ENCODE assay signal across 10 cellular contexts in genomic region chr2:44753552-44754285, GRCh38.
DNase-seq lines count a peak whose midpoint lies in the region; ATAC-seq and TF ChIP-seq lines count a peak whose summit lies in the region.
"Had no signal": no experiment of that assay in that cellular context is flagged by ENCODE, and none has a peak within 500 bp of the region (broad histone marks: within the 10 kb centered on the region; RNA-seq: fewer than 3 reads in every experiment).

No MANE protein-coding gene starts in this region.

- ATAC-seq in GM19438 (IDR thresholded peaks at IDR 0.05; ENCODE audit: low read depth, unreplicated experiment) (peak; percentile 56), GM21528 (IDR thresholded peaks at IDR 0.05; ENCODE audit: low FRiP score, unreplicated experiment) (no peak)
- peak; percentile 87 for ATAC-seq in activated CD8-positive, alpha-beta T cell treated with anti-CD3 and anti-CD28 coated beads for 36 hours

- 0 out of 22 replicates have a peak, but pooled peaks cover 0 to 4% (median 0%) of the 10 kb centered on the region in 11 experiments for H3K9me3 ChIP-seq in BLaER1 treated with 17β-estradiol and CSF1 and Interleukin-3, amounts not matched to agents 10 nM and 100 nM (replicated peaks in 1 of 11)
- H3K9me3 ChIP-seq in suprapubic skin = no peaks in the 10 kb centered on the region
- H3K9me3 ChIP-seq: SJSA1 had no signal

- H3K9me3 Mint-ChIP-seq in activated CD8-positive, alpha-beta T cell treated with anti-CD3 and anti-CD28 coated beads for 36 hours = no peaks in the 10 kb centered on the region

- H3K9ac ChIP-seq in BLaER1 treated with 17β-estradiol and CSF1 and Interleukin-3, amounts not matched to agents 10 nM and 100 nM = no peak overlapping the region

- H4K20me1 ChIP-seq in BLaER1 treated with 17β-estradiol and CSF1 and Interleukin-3, amounts not matched to agents 10 nM and 100 nM = no peaks in the 10 kb centered on the region

- H3K4me3 Mint-ChIP-seq in activated CD8-positive, alpha-beta T cell treated with anti-CD3 and anti-CD28 coated beads for 36 hours = no peak overlapping the region

- WGBS in suprapubic skin = 55% methylated on average over 3 of the region's 3 CpGs

- H3K27me3 Mint-ChIP-seq in activated CD8-positive, alpha-beta T cell treated with anti-CD3 and anti-CD28 coated beads for 36 hours = no peaks in the 10 kb centered on the region

- DNase-seq in M059J (ENCODE audit: low read depth) (peak; percentile 72), NCI-H226 (no peak), HPDE6-E6E7 (ENCODE audit: extremely low spot score) (no peak), suprapubic skin (ENCODE audit: low spot score in 2 of 2) (no peak)
- peak; percentile 61 for DNase-seq in activated CD8-positive, alpha-beta T cell treated with anti-CD3 and anti-CD28 coated beads for 36 hours
- DNase-seq: occipital lobe had no signal

- peak overlapping the region in 10 of 11 experiments; percentile 12 to 59 (median 40); a peak in 18 of 22 replicates for H3K4me2 ChIP-seq in BLaER1 treated with 17β-estradiol and CSF1 and Interleukin-3, amounts not matched to agents 10 nM and 100 nM

- peak overlapping the region in 4 of 11 experiments; percentile 45 to 62 (median 54); a peak in 5 of 22 replicates for H3K27ac ChIP-seq in BLaER1 treated with 17β-estradiol and CSF1 and Interleukin-3, amounts not matched to agents 10 nM and 100 nM
- H3K27ac ChIP-seq in suprapubic skin = no peak overlapping the region
- H3K27ac ChIP-seq: SJSA1 had no signal

- no peaks in the 10 kb centered on the region for H3K27me3 ChIP-seq in BLaER1 treated with 17β-estradiol and CSF1 and Interleukin-3, amounts not matched to agents 10 nM and 100 nM
- no peaks in the 10 kb centered on the region for H3K27me3 ChIP-seq in suprapubic skin
- H3K27me3 ChIP-seq: SJSA1 had no signal

- TF ChIP-seq CTCF in activated CD8-positive, alpha-beta T cell treated with anti-CD3 and anti-CD28 coated beads for 36 hours (IDR thresholded peaks at IDR 0.05) = no peak
- no peak for TF ChIP-seq CTCF in suprapubic skin (IDR thresholded peaks at IDR 0.05)

- CTCF ChIA-PET in activated CD8-positive, alpha-beta T cell treated with anti-CD3 and anti-CD28 coated beads for 36 hours (lab: Charles Lee) = no interaction called here

- no peak overlapping the region for H3K27ac Mint-ChIP-seq in activated CD8-positive, alpha-beta T cell treated with anti-CD3 and anti-CD28 coated beads for 36 hours

- H3K36me3 ChIP-seq in BLaER1 treated with 17β-estradiol and CSF1 and Interleukin-3, amounts not matched to agents 10 nM and 100 nM = peaks cover 0 to 6% (median 0%) of the 10 kb centered on the region in 11 experiments; a peak in 1 of 22 replicates
- H3K36me3 ChIP-seq in suprapubic skin = no peaks in the 10 kb centered on the region
- H3K36me3 ChIP-seq: SJSA1 had no signal

- intact Hi-C loops in activated CD8-positive, alpha-beta T cell treated with anti-CD3 and anti-CD28 coated beads for 36 hours (cut with micrococcal nuclease) = no loop called here

- no peak overlapping the region for H3K4me3 ChIP-seq in BLaER1 treated with 17β-estradiol and CSF1 and Interleukin-3, amounts not matched to agents 10 nM and 100 nM
- no peak overlapping the region for H3K4me3 ChIP-seq in suprapubic skin
- H3K4me3 ChIP-seq: SJSA1 had no signal

- no peak for TF ChIP-seq EP300 in suprapubic skin (IDR thresholded peaks at IDR 0.05)

- peaks cover 10% of the 10 kb centered on the region for H3K4me1 Mint-ChIP-seq in activated CD8-positive, alpha-beta T cell treated with anti-CD3 and anti-CD28 coated beads for 36 hours (ENCODE audit: low read depth)

- H3K4me1 ChIP-seq in BLaER1 treated with 17β-estradiol and CSF1 and Interleukin-3, amounts not matched to agents 10 nM and 100 nM = peaks cover 0 to 24% (median 19%) of the 10 kb centered on the region in 10 experiments; a peak in 16 of 20 replicates
- no peaks in the 10 kb centered on the region for H3K4me1 ChIP-seq in suprapubic skin

- TF ChIP-seq POLR2A in suprapubic skin (IDR thresholded peaks at IDR 0.05) = no peak

- H3K36me3 Mint-ChIP-seq in activated CD8-positive, alpha-beta T cell treated with anti-CD3 and anti-CD28 coated beads for 36 hours (ENCODE audit: low read depth) = peaks cover 2% of the 10 kb centered on the region

- POLR2A ChIA-PET in activated CD8-positive, alpha-beta T cell treated with anti-CD3 and anti-CD28 coated beads for 36 hours (lab: Charles Lee) = no interaction called here

Comparison
In these comparisons a context has a peak if more than half of its experiments do, and no peak if none do; other contexts are left out.
1. DNase-seq: peak in M059J (single experiment) and activated CD8-positive, alpha-beta T cell treated with anti-CD3 and anti-CD28 coated beads for 36 hours (single experiment); none in NCI-H226 (single experiment), HPDE6-E6E7 (single experiment) and suprapubic skin (0 of 2).